Comparison of ENCODE assay signal across 1 cellular context in genomic region chr12:4809013-4809448, GRCh38.
TF ChIP-seq lines count a peak whose summit lies in the region.

No MANE protein-coding gene starts in this region.

TF ChIP-seq in HEK293, 187 proteins besides CTCF, POLR2A, EP300 and RAD21 (continued from another document):
- TF ChIP-seq ZNF488 (tag by site-specific recombination; IDR thresholded peaks at IDR 0.05) (no peak), REPIN1 (tag by site-specific recombination; IDR thresholded peaks at IDR 0.05; ENCODE audit: low read depth) (no peak), ZNF692 (tag by site-specific recombination; IDR thresholded peaks at IDR 0.05) (no peak; the same call in 1 of the 2 replicates), ZNF660 (tag by site-specific recombination; IDR thresholded peaks at IDR 0.05) (0 out of 2 replicates have a peak, but pooled peaks have one; percentile 24), PRDM2 (tag by site-specific recombination; IDR thresholded peaks at IDR 0.05; ENCODE audit: borderline replicate concordance) (no peak), ZNF473 (tag by site-specific recombination; IDR thresholded peaks at IDR 0.05) (no peak), ATF2 (tag by site-specific recombination; IDR thresholded peaks at IDR 0.05; ENCODE audit: low read depth) (no peak), ZNF658 (tag by site-specific recombination; IDR thresholded peaks at IDR 0.05) (no peak), ZNF514 (tag by site-specific recombination; IDR thresholded peaks at IDR 0.05) (no peak), ZNF280D (tag by site-specific recombination; IDR thresholded peaks at IDR 0.05) (no peak), KLF7 (tag by site-specific recombination; IDR thresholded peaks at IDR 0.05; ENCODE audit: borderline replicate concordance) (no peak), TRIM28 (IDR thresholded peaks at IDR 0.05; ENCODE audit: borderline replicate concordance, low read length) (no peak), ZNF48 (tag by site-specific recombination; IDR thresholded peaks at IDR 0.05) (no peak), MYNN (tag by site-specific recombination; IDR thresholded peaks at IDR 0.05; ENCODE audit: borderline replicate concordance) (no peak), SP3 (tag by site-specific recombination; IDR thresholded peaks at IDR 0.05) (peak; percentile 88), ZNF704 (tag by site-specific recombination; IDR thresholded peaks at IDR 0.05) (no peak), PRDM10 (tag by site-specific recombination; IDR thresholded peaks at IDR 0.05) (peak; percentile 75), KLF9 (tag by site-specific recombination; IDR thresholded peaks at IDR 0.05; ENCODE audit: low read depth) (peak; percentile 56; the same call in 1 of the 2 replicates), ZNF600 (tag by site-specific recombination; IDR thresholded peaks at IDR 0.05) (no peak), ZNF26 (tag by site-specific recombination; IDR thresholded peaks at IDR 0.05) (no peak), ZNF529 (tag by site-specific recombination; IDR thresholded peaks at IDR 0.05; ENCODE audit: insufficient replicate concordance) (no peak), BCL11A (tag by site-specific recombination; IDR thresholded peaks at IDR 0.05; ENCODE audit: low read depth) (no peak), OSR2 (tag by site-specific recombination; IDR thresholded peaks at IDR 0.05) (no peak), ZNF404 (tag by site-specific recombination; IDR thresholded peaks at IDR 0.05) (no peak), GLIS2 (tag by site-specific recombination; IDR thresholded peaks at IDR 0.05) (peak; percentile 43; the same call in 1 of the 2 replicates), ZNF670 (tag by site-specific recombination; IDR thresholded peaks at IDR 0.05; ENCODE audit: low read depth) (no peak), ZNF2 (tag by site-specific recombination; IDR thresholded peaks at IDR 0.05) (no peak), ZNF791 (tag by site-specific recombination; IDR thresholded peaks at IDR 0.05) (no peak), ZNF548 (tag by site-specific recombination; IDR thresholded peaks at IDR 0.05) (no peak)
